ENCODE assay signal across 24 cellular contexts in genomic region chr3:138877246-138877645, GRCh38. TPM values are rescaled to one million over a fixed set of nuclear protein-coding genes. Genes with fewer than 3 reads are reported as not detected.
A peak's percentile ranks its signal among the peaks of the same experiment; 100 is the strongest.
DNase-seq lines count a peak whose midpoint lies in the region; ATAC-seq, FAIRE-seq and TF ChIP-seq lines count a peak whose summit lies in the region.
"Had no signal": no experiment of that assay in that cellular context is flagged by ENCODE, and none has a peak within 500 bp of the region (broad histone marks: within the 10 kb centered on the region; RNA-seq: fewer than 3 reads in every experiment).

No MANE protein-coding gene starts in this region.

- in situ Hi-C loops in GM12878 (cut with MboI), result no loop called here

- SMC1A ChIA-PET in GM12878 (lab: Charles Lee; ENCODE audit: uncharacterized antibody, unreplicated experiment), result interaction anchor here (0.6 kb wide), 1 partner anchor 274 kb away, joined by 3 read pairs; no protein-coding TSS in a partner anchor

- H3K27ac ChIP-seq in GM12878 (ENCODE audit: control insufficient read depth, insufficient read depth) (no peak overlapping the region), small intestine (ENCODE audit: low read depth in 1 of 2, low read length in 1 of 2) (no peak overlapping the region)
- H3K27ac ChIP-seq in naive thymus-derived CD4-positive, alpha-beta T cell (ENCODE audit: low read depth, low read length), result no peak overlapping the region
- H3K27ac ChIP-seq: GM23248, KMS-11, SK-N-MC had no signal

- peaks cover 6 to 23% (median 10%) of the 10 kb centered on the region in 11 donors for H3K9me3 Mint-ChIP-seq in naive thymus-derived CD4-positive, alpha-beta T cell

- 37% methylated on average over 2 of the region's 2 CpGs for WGBS in GM12878 (ENCODE audit: insufficient coverage, insufficient replicate concordance, low lambda C conversion rate, missing lambda C conversion rate)
- WGBS in small intestine, 3 donors, result 88 to 94% (median 91%) methylated on average over 2 of the region's 2 CpGs

- H3K27me3 ChIP-seq in GM12878 (replicated peaks in 1 of 2; ENCODE audit: control insufficient read depth in 2 of 2, insufficient read depth in 2 of 2, low read length in 1 of 2) (no peaks in the 10 kb centered on the region), small intestine (ENCODE audit: control insufficient read depth in 2 of 2, insufficient read depth in 2 of 2, low read length in 2 of 2) (no peaks in the 10 kb centered on the region)
- no peaks in the 10 kb centered on the region for H3K27me3 ChIP-seq in naive thymus-derived CD4-positive, alpha-beta T cell (ENCODE audit: control insufficient read depth in 2 of 2, insufficient read depth in 2 of 2, low read length in 2 of 2)

- peaks cover 0 to 9% (median 0%) of the 10 kb centered on the region in 5 donors for H3K27me3 Mint-ChIP-seq in naive thymus-derived CD4-positive, alpha-beta T cell

- peaks cover 4% of the 10 kb centered on the region; the same call in 1 of the 3 replicates for H3K9me3 ChIP-seq in GM12878 (replicated peaks; ENCODE audit: control insufficient read depth, insufficient read depth, low read length)
- H3K9me3 ChIP-seq in naive thymus-derived CD4-positive, alpha-beta T cell (ENCODE audit: control insufficient read depth in 2 of 3, low read length in 3 of 3), result peaks cover 0 to 3% (median 0%) of the 10 kb centered on the region in 3 experiments
- H3K9me3 ChIP-seq in small intestine (ENCODE audit: control insufficient read depth, low read depth), result no peaks in the 10 kb centered on the region

- no peak overlapping the region for H3K9ac ChIP-seq in GM12878 (ENCODE audit: control insufficient read depth, insufficient read depth, low read length)
- H3K9ac ChIP-seq: GM23248, KMS-11 had no signal

- TF ChIP-seq CTCF in GM12878 (IDR thresholded peaks at IDR 0.05 in 2 of 3, conservative IDR thresholded peaks at IDR 0.05 in 1 of 3; ENCODE audit: control insufficient read depth in 2 of 3, extremely low read depth in 1 of 3, insufficient read depth in 1 of 3, low read depth in 3 of 3, low read length in 3 of 3), result no peak

- H4K20me1 ChIP-seq in GM12878 (ENCODE audit: control insufficient read depth, insufficient read depth), result no peaks in the 10 kb centered on the region

- CTCF ChIA-PET in GM12878 (lab: Yijun Ruan, JAX), result no interaction called here
- CTCF ChIA-PET in naive thymus-derived CD4-positive, alpha-beta T cell (lab: Charles Lee), result no interaction called here

- TF ChIP-seq RAD21 in GM12878 (IDR thresholded peaks at IDR 0.05; ENCODE audit: insufficient read depth, low read depth, low read length), result no peak

- POLR2A ChIA-PET in GM12878 (lab: Charles Lee), result no interaction called here
- POLR2A ChIA-PET in naive thymus-derived CD4-positive, alpha-beta T cell (lab: Charles Lee), result no interaction called here

- no peak for TF ChIP-seq EP300 in GM12878 (IDR thresholded peaks at IDR 0.05; ENCODE audit: borderline replicate concordance in 1 of 2, control insufficient read depth in 1 of 2, low read depth in 2 of 2, low read length in 2 of 2)

- no peak for TF ChIP-seq POLR2A in GM12878 (IDR thresholded peaks at IDR 0.05; ENCODE audit: low read depth, low read length)

- no peak overlapping the region for H2AFZ ChIP-seq in GM12878 (ENCODE audit: control insufficient read depth, low read depth, low read length)
- H2AFZ ChIP-seq: GM23248 had no signal

- H3K4me1 Mint-ChIP-seq in naive thymus-derived CD4-positive, alpha-beta T cell, result peaks cover 0 to 14% (median 4%) of the 10 kb centered on the region in 7 donors

- H3K4me3 ChIP-seq in GM12878, result no peak overlapping the region
- H3K4me3 ChIP-seq in naive thymus-derived CD4-positive, alpha-beta T cell (ENCODE audit: low read length), result no peak overlapping the region
- H3K4me3 ChIP-seq in small intestine (ENCODE audit: low read depth in 1 of 2, low read length in 2 of 2), result no peak overlapping the region
- H3K4me3 ChIP-seq: GM23248, SK-N-MC had no signal

- RAD21 ChIA-PET in GM12878 (lab: Charles Lee; ENCODE audit: unreplicated experiment), result interaction anchor here (0.7 kb wide), 1 partner anchor 296 kb away, joined by 4 read pairs; no protein-coding TSS in a partner anchor

- DNase-seq in GDM1 (lab: John Stamatoyannopoulos, UW) (peak; percentile 35), MV-4-11 (lab: John Stamatoyannopoulos, UW) (peak; percentile 53), GM12878 (ENCODE audit: low read depth, low spot score) (no peak), foreskin melanocyte (peak; percentile 22), H4 (ENCODE audit: low spot score) (no peak), small intestine (no peak)
- no peak for DNase-seq in naive thymus-derived CD4-positive, alpha-beta T cell
- DNase-seq: ACHN; C1 segment of cervical spinal cord; DMS79; GM23248; HCEC 1CT; NCI-H1092 treated with DMSO at 0.1 percent for 48 hours; NCI-H146; NCI-H2029 treated with DMSO at 0.1 percent for 48 hours; NCI-H2171 treated with DMSO at 0.1 percent for 48 hours; NCI-H446; NCI-H69; NK-92 treated with Interleukin-12 subunit alpha and Interleukin-12 subunit beta, amount 100 ng/mL, for 24 hours; SHP77 had no signal

- H3K79me2 ChIP-seq in GM12878 (ENCODE audit: control insufficient read depth, insufficient read depth, low read length), result no peaks in the 10 kb centered on the region

- H3K4me2 ChIP-seq in GM12878 (ENCODE audit: control insufficient read depth, insufficient read depth), result no peak overlapping the region
- H3K4me2 ChIP-seq: KMS-11 had no signal

- no TSS peak for BruUV-seq in GM12878 (replicated peaks; lab: Mats Ljungman, UMichigan)

- no peak overlapping the region for H3K4me3 Mint-ChIP-seq in naive thymus-derived CD4-positive, alpha-beta T cell

- H3K27ac Mint-ChIP-seq in naive thymus-derived CD4-positive, alpha-beta T cell, result no peak overlapping the region

- H3K36me3 Mint-ChIP-seq in naive thymus-derived CD4-positive, alpha-beta T cell, result peaks cover 4 to 12% (median 10%) of the 10 kb centered on the region in 5 donors

- FAIRE-seq in GM12878 (lab: Jason Lieb, UNC), result peak; percentile 56
- FAIRE-seq in small intestine (lab: Jason Lieb, UNC), result no peak
- FAIRE-seq: GM19239 had no signal

- ATAC-seq in GM12878, result no peak
- no peak for ATAC-seq in HG03159 (IDR thresholded peaks at IDR 0.05; ENCODE audit: unreplicated experiment)
- no peak for ATAC-seq in naive thymus-derived CD4-positive, alpha-beta T cell

- intact Hi-C loops in GM12878 (cut with micrococcal nuclease; ENCODE audit: unreplicated experiment), result no loop called here
- intact Hi-C loops in naive thymus-derived CD4-positive, alpha-beta T cell (cut with micrococcal nuclease), result no loop called here

- H3K36me3 ChIP-seq in GM12878 (ENCODE audit: control insufficient read depth in 2 of 2, insufficient read depth in 2 of 2, low read length in 1 of 2), result no peaks in the 10 kb centered on the region
- H3K36me3 ChIP-seq in naive thymus-derived CD4-positive, alpha-beta T cell (ENCODE audit: control insufficient read depth in 2 of 3, insufficient read depth in 3 of 3, low read length in 3 of 3), result no peaks in the 10 kb centered on the region
- no peaks in the 10 kb centered on the region for H3K36me3 ChIP-seq in small intestine (ENCODE audit: control insufficient read depth in 2 of 2, insufficient read depth in 2 of 2, low read length in 2 of 2)

- no peaks in the 10 kb centered on the region for H3K4me1 ChIP-seq in GM12878 (ENCODE audit: control insufficient read depth, insufficient read depth, low read length)
- no peaks in the 10 kb centered on the region for H3K4me1 ChIP-seq in naive thymus-derived CD4-positive, alpha-beta T cell (ENCODE audit: control insufficient read depth in 2 of 2, insufficient read depth in 2 of 2, low read length in 2 of 2)
- peaks cover 0 to 6% of the 10 kb centered on the region in 2 donors for H3K4me1 ChIP-seq in small intestine (ENCODE audit: control insufficient read depth in 2 of 2, insufficient read depth in 1 of 2, low read depth in 1 of 2, low read length in 1 of 2)

RNA-seq across cellular contexts. Expression of gene PIK3CB, which starts 42.5 kb away (rescaled TPM):
- 32.0 and 34.1 TPM in 2 replicates for total RNA-seq in GM12878 (2013; cell fraction: nucleolus; rRNA removed)
- 7.7 and 9.5 TPM in 2 replicates for total RNA-seq in GM12878 (2014; rRNA removed)
- total RNA-seq in GM12878 (2014; rRNA removed; fragmentation: Illumina TruSeq; extraction: Trizol), result 6.3 and 6.6 TPM in 2 replicates
- total RNA-seq in GM12878 (2021), result 13.5 and 18.4 TPM in 2 replicates
- 5.0 TPM for polyA plus RNA-seq in GM12878 (2011; ENCODE audit: low read depth)
- polyA plus RNA-seq in GM12878 (2011; rRNA removed), result 11.6 and 12.9 TPM in 2 replicates
- 4.9 and 8.1 TPM in 2 replicates for polyA plus RNA-seq in GM12878 (2011; cell fraction: cytosol; rRNA removed)
- polyA plus RNA-seq in GM12878 (2011; cell fraction: nucleus; rRNA removed), result 6.2 and 6.4 TPM in 2 replicates
- 6.3 and 9.5 TPM in 2 replicates for polyA plus RNA-seq in GM12878 (2012)
- polyA plus RNA-seq in GM12878 (2014; fragmentation: Illumina TruSeq; extraction: Trizol), result 17.3 and 22.3 TPM in 2 replicates
- polyA plus RNA-seq in GM12878 (2014; fragmentation: Nextera tagmentation; extraction: Ambion mirVana), result 1 to 10 TPM; 5.0 to 5.5 TPM
- 9.3 and 10.5 TPM in 2 replicates for polyA plus RNA-seq in GM12878 (2014; rRNA removed)
- polyA plus RNA-seq in GM12878 (2016; fragmentation: Nextera tagmentation; extraction: Ambion mirVana), result 10 to 100 TPM; 13.5 to 17.0 TPM
- polyA minus RNA-seq in GM12878 (2011; rRNA and poly(A)+ RNA removed), result 11.8 and 12.9 TPM in 2 replicates
- 3.2 and 10.8 TPM in 2 replicates for polyA minus RNA-seq in GM12878 (2011; cell fraction: cytosol; rRNA and poly(A)+ RNA removed)
- polyA minus RNA-seq in GM12878 (2011; cell fraction: nucleus; rRNA and poly(A)+ RNA removed), result 8.0 and 17.4 TPM in 2 replicates
- total RNA-seq in naive thymus-derived CD4-positive, alpha-beta T cell, result 10 to 100 TPM; 22.2 to 46.9 (median 38.3) TPM
- polyA plus RNA-seq in naive thymus-derived CD4-positive, alpha-beta T cell, result 10 to 100 TPM; 19.6 to 26.6 TPM
- 5.3 and 6.1 TPM in 2 replicates for total RNA-seq in H4 (2014; rRNA removed; shearing (Covaris generic))
- polyA plus RNA-seq in small intestine, result 10 to 100 TPM; 16.2 to 19.9 (median 18.5) TPM

Comparison
In these comparisons a context has a peak if more than half of its experiments do, and no peak if none do; other contexts are left out.
1. DNase-seq: peak in GDM1 (single experiment), MV-4-11 (single experiment) and foreskin melanocyte (single experiment); none in GM12878 (single experiment), naive thymus-derived CD4-positive, alpha-beta T cell (0 of 9), H4 (single experiment) and small intestine (single experiment).